ENCODE assay signal across 11 cellular contexts in the genomic region with DNA sequence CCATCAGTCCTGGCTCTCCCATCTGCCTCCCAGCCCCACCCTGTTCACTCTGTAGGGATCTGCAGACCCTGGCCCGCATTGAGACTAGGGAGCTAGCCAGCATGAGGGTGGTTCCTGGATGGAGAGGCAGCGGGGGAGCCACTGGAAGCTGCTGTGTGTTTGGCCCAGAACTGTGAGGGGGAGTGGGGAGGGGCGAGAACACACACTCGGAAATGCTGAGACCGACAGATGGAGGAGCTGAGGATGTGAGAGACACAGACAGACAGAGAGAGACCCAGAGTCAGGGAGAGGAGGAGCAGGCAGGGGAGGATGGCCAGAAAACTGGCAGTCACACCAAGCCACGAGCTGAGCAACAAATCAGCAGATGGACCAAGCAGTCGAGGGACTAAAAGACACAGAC.
"Had no signal": no experiment of that assay in that cellular context is flagged by ENCODE, and none has a peak within 500 bp of the region (broad histone marks: within the 10 kb centered on the region; RNA-seq: fewer than 3 reads in every experiment).

No MANE protein-coding gene starts in this region.

- DNase-seq: activated CD4-positive, alpha-beta T cell treated with anti-CD3 and anti-CD28 coated beads, Interleukin-2, amount 50 U/mL, for 1 hour; activated CD8-positive, alpha-beta memory T cell treated with anti-CD3 and anti-CD28 coated beads for 24 hours; activated naive CD8-positive, alpha-beta T cell treated with anti-CD3 and anti-CD28 coated beads, Interleukin-2, amount 10 ng/mL, durations not matched to agents 7 days and 5 days; left cardiac atrium; lower lobe of right lung; nephron progenitor cell; psoas muscle; stimulated activated CD4-positive, alpha-beta T cell treated with anti-CD3 and anti-CD28 coated beads, Interleukin-1b, Interleukin-23, amount 100 ng/mL, for 48 hours had no signal

- ATAC-seq: activated CD4-positive, CD25-positive, alpha-beta regulatory T cell treated with anti-CD3 and anti-CD28 coated beads, Interleukin-2, amount 50 U/mL, for 24 hours; gastroesophageal sphincter; left cardiac atrium; lower lobe of right lung; psoas muscle; sciatic nerve had no signal
